ENCODE assay signal across 25 cellular contexts in the genomic region with DNA sequence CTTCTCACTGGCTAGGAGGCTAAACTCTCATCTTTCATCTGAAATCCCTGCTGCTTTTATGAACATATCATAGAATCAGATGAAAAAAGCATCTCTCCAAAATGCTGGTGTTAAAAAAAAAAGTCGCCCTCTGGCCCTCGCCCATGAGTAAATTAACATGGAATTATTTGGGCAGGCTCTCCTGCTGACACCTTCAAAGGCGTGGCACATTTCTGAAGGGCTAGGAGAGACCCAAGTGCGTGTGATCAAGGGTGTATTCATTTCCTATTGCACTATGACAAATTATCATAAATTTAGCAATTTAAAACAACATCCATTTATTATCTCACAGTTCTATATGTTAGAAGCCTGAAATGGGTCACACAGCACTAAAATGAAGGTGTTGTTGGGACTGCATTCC. TPM values are rescaled to one million over a fixed set of nuclear protein-coding genes. Genes with fewer than 3 reads are reported as not detected.
DNase-seq lines count a peak whose midpoint lies in the region; ATAC-seq and TF ChIP-seq lines count a peak whose summit lies in the region.
"Had no signal": no experiment of that assay in that cellular context is flagged by ENCODE, and none has a peak within 500 bp of the region (broad histone marks: within the 10 kb centered on the region; RNA-seq: fewer than 3 reads in every experiment).

No MANE protein-coding gene starts in this region.

- H3K4me1 ChIP-seq in RWPE2 (ENCODE audit: insufficient read depth, poor library complexity, severe bottlenecking) (peaks cover 67% of the 10 kb centered on the region), foreskin keratinocyte (peaks cover 69% of the 10 kb centered on the region), stomach smooth muscle (ENCODE audit: control insufficient read depth, insufficient read depth, low read length) (peaks cover 25% of the 10 kb centered on the region), smooth muscle cell (ENCODE audit: low read depth) (peaks cover 22% of the 10 kb centered on the region)

- H3K9ac ChIP-seq in stomach smooth muscle (ENCODE audit: low read length in 2 of 2) (no peak overlapping the region), smooth muscle cell (ENCODE audit: low read depth) (no peak overlapping the region)
- H3K9ac ChIP-seq: KMS-11 had no signal

- no peaks in the 10 kb centered on the region for H3K9me3 ChIP-seq in RWPE2 (ENCODE audit: severe bottlenecking)
- H3K9me3 ChIP-seq in stomach smooth muscle (ENCODE audit: control insufficient read depth in 2 of 2, low read length in 2 of 2): no peaks in the 10 kb centered on the region
- no peaks in the 10 kb centered on the region for H3K9me3 ChIP-seq in smooth muscle cell (replicated peaks; ENCODE audit: low read depth)
- H3K9me3 ChIP-seq: right lobe of liver, tibial artery had no signal

- H3K27me3 ChIP-seq in RWPE2 (ENCODE audit: insufficient read depth, poor library complexity, severe bottlenecking): no peaks in the 10 kb centered on the region
- no peaks in the 10 kb centered on the region for H3K27me3 ChIP-seq in foreskin keratinocyte
- no peaks in the 10 kb centered on the region for H3K27me3 ChIP-seq in stomach smooth muscle (ENCODE audit: control insufficient read depth in 1 of 2, insufficient read depth in 2 of 2, low read length in 2 of 2)
- no peaks in the 10 kb centered on the region for H3K27me3 ChIP-seq in smooth muscle cell (ENCODE audit: low read depth)

- no peak overlapping the region for H2AFZ ChIP-seq in smooth muscle cell (ENCODE audit: low read depth)

- ATAC-seq in RWPE2 (ENCODE audit: low read depth): peak; percentile 33
- peak; percentile 13 for ATAC-seq in foreskin keratinocyte
- ATAC-seq: activated CD8-positive, alpha-beta T cell treated with anti-CD3 and anti-CD28 coated beads for 36 hours; right lobe of liver; stimulated activated naive CD8-positive, alpha-beta T cell treated with anti-CD3 and anti-CD28 coated beads, Interleukin-15, amount 100 ng/mL, for 72 hours had no signal

- peaks cover 79% of the 10 kb centered on the region for H3K36me3 ChIP-seq in RWPE2 (ENCODE audit: low read depth)
- H3K36me3 ChIP-seq in stomach smooth muscle (ENCODE audit: control insufficient read depth in 2 of 2, insufficient read depth in 2 of 2, low read length in 2 of 2): peaks cover 0 to 2% of the 10 kb centered on the region in 2 donors
- no peaks in the 10 kb centered on the region for H3K36me3 ChIP-seq in smooth muscle cell (ENCODE audit: low read depth)
- H3K36me3 ChIP-seq: right lobe of liver, tibial artery had no signal

- peaks cover 9% of the 10 kb centered on the region for H3F3A ChIP-seq in smooth muscle cell (ENCODE audit: low read depth)

- H3K27ac ChIP-seq in RWPE2 (ENCODE audit: poor library complexity, severe bottlenecking) (peak overlapping the region; percentile 99), foreskin keratinocyte (no peak overlapping the region), stomach smooth muscle (ENCODE audit: low read length) (peak overlapping the region; percentile 26), smooth muscle cell (ENCODE audit: low read depth) (no peak overlapping the region)
- H3K27ac ChIP-seq: KMS-11, right lobe of liver, tibial artery had no signal

- H3K4me3 ChIP-seq in RWPE2 (ENCODE audit: severe bottlenecking) (no peak overlapping the region), stomach smooth muscle (ENCODE audit: low read length in 2 of 2) (no peak overlapping the region), smooth muscle cell (no peak overlapping the region)
- H3K4me3 ChIP-seq: right lobe of liver, tibial artery had no signal

- WGBS in smooth muscle cell (ENCODE audit: low lambda C conversion rate): 90% methylated on average over 4 of the region's 4 CpGs

- CTCF ChIA-PET in GM10248 (lab: Yijun Ruan, JAX): no interaction called here

- POLR2A ChIA-PET in GM10248 (lab: Yijun Ruan, JAX): no interaction called here

- DNase-seq in HS-27A (ENCODE audit: low read depth) (peak; percentile 42), RWPE2 (ENCODE audit: low spot score) (no peak), foreskin keratinocyte (peak in 1 of 2 donors; percentile 72), SKM-1 treated with dmso at 0.1 percent for 144 hours (lab: John Stamatoyannopoulos, UW; ENCODE audit: unreplicated experiment) (no peak), GM10248 (ENCODE audit: extremely low spot score) (no peak), smooth muscle cell (lab: John Stamatoyannopoulos, UW; ENCODE audit: unreplicated experiment) (no peak), DMS 273 treated with DMSO at 0.1 percent for 48 hours (lab: John Stamatoyannopoulos, UW) (no peak)
- DNase-seq: activated CD8-positive, alpha-beta memory T cell treated with anti-CD3 and anti-CD28 coated beads, Interleukin-2, amount 50 U/mL, for 48 hours; activated CD8-positive, alpha-beta T cell treated with anti-CD3 and anti-CD28 coated beads for 36 hours; activated naive CD4-positive, alpha-beta T cell treated with anti-CD3 and anti-CD28 coated beads for 36 hours; C1 segment of cervical spinal cord; cerebellar nuclear complex; dermis blood vessel endothelial cell; DMS79; GDM1; GOT3; immature natural killer cell; NCI-H2029; NCI-H526; right lobe of liver; SHP77 treated with DMSO at 0.1 percent for 48 hours; stimulated activated naive CD8-positive, alpha-beta T cell treated with anti-CD3 and anti-CD28 coated beads, Interleukin-15, amount 100 ng/mL, for 72 hours; tibial artery had no signal

- no peaks in the 10 kb centered on the region for H3K79me2 ChIP-seq in smooth muscle cell (ENCODE audit: low read depth)

- no peak overlapping the region for H3K4me2 ChIP-seq in smooth muscle cell
- H3K4me2 ChIP-seq: KMS-11 had no signal

- H4K20me1 ChIP-seq in smooth muscle cell (ENCODE audit: low read depth): no peaks in the 10 kb centered on the region

- TF ChIP-seq CTCF in RWPE2 (IDR thresholded peaks at IDR 0.05; ENCODE audit: poor library complexity, severe bottlenecking) (no peak), foreskin keratinocyte (conservative IDR thresholded peaks at IDR 0.05) (no peak), GM10248 (IDR thresholded peaks at IDR 0.05; ENCODE audit: control extremely low read depth, extremely low read depth, low read depth, missing control alignments) (no peak), smooth muscle cell (IDR thresholded peaks at IDR 0.05; ENCODE audit: borderline replicate concordance, insufficient read depth, poor library complexity, severe bottlenecking) (no peak)

RNA-seq across cellular contexts. Expression of a gene that starts 5.1 kb away (rescaled TPM):
- total RNA-seq in foreskin keratinocyte: 407 and 415 TPM in 2 replicates
- 361 and 377 TPM in 2 replicates for polyA plus RNA-seq in foreskin keratinocyte
- total RNA-seq in smooth muscle cell: 39.0 and 44.5 TPM in 2 replicates
- 16.7 and 59.0 TPM in 2 replicates for polyA plus RNA-seq in smooth muscle cell
- polyA plus RNA-seq: immature natural killer cell had no signal

Comparison
In these comparisons a context has a peak if more than half of its experiments do, and no peak if none do; other contexts are left out.
1. H3K27ac ChIP-seq: peak in RWPE2 (single experiment) and stomach smooth muscle (single experiment); none in foreskin keratinocyte (single experiment) and smooth muscle cell (single experiment).